ENCODE assay signal across 1 cellular context in the genomic region with DNA sequence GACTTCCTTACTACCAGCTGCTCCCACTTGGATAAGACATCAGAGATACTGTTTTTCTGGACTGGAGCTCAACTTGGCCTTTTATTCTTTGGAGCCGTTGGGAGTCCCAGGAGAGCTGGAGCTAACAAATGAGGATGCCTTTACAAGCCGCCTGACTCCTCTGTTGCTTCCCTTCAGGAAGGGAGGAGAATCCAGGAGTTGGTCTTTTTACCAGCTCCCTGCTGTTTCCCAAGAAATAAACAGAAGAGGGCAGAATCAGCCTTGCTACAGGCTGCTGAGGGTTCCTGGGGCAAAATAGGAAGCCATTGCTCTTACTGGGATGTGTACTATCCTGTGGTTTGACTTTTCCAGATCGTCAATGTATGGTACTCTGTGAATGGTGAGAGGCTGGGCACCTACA.
A peak's percentile ranks its signal among the peaks of the same experiment; 100 is the strongest.
TF ChIP-seq lines count a peak whose summit lies in the region.

No MANE protein-coding gene starts in this region.

TF ChIP-seq in K562, 482 proteins besides CTCF, POLR2A, EP300 and RAD21:
- TF ChIP-seq MAFK (IDR thresholded peaks at IDR 0.05; ENCODE audit: low read length) (no peak), GABPB1 (CRISPR knock-in tag; IDR thresholded peaks at IDR 0.05) (0 out of 2 replicates have a peak, but pooled peaks have one; percentile 40)
- TF ChIP-seq, protein P1, sequence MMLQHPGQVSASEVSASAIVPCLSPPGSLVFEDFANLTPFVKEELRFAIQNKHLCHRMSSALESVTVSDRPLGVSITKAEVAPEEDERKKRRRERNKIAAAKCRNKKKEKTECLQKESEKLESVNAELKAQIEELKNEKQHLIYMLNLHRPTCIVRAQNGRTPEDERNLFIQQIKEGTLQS (IDR thresholded peaks at IDR 0.05): 0 out of 2 replicates have a peak, but pooled peaks have one; percentile 4
- TF ChIP-seq, protein P1 (CRISPR knock-in tag; conservative IDR thresholded peaks at IDR 0.05): no peak
